ENCODE assay signal across 16 cellular contexts in the genomic region with DNA sequence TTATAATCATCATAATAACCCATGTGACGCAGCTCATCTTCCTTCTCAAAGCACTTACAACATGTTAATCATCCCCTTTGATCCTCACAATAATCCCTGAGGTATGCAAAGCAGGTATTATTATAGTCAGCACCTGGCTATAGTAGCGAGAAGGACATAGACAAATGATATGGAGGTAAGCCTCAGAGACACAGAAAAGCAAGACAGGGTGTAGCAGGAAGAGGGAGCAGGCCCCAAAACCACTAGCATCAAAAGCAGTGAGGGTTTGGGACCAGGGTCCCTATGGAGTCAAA.
A peak's percentile ranks its signal among the peaks of the same experiment; 100 is the strongest.
DNase-seq lines count a peak whose midpoint lies in the region; TF ChIP-seq lines count a peak whose summit lies in the region.
"Had no signal": no experiment of that assay in that cellular context is flagged by ENCODE, and none has a peak within 500 bp of the region (broad histone marks: within the 10 kb centered on the region; RNA-seq: fewer than 3 reads in every experiment).

No MANE protein-coding gene starts in this region.

- in situ Hi-C loops in mammary epithelial cell (cut with MboI; ENCODE audit: low sequenced_read_pairs in 2 of 2): loop anchor here (25.0 kb wide), 2 partner anchors 292 to 667 kb away; no protein-coding TSS in a partner anchor

- H3K9me3 ChIP-seq in breast epithelium: no peaks in the 10 kb centered on the region
- H3K9me3 ChIP-seq in mammary epithelial cell (replicated peaks; ENCODE audit: insufficient read depth, low read length): no peaks in the 10 kb centered on the region
- H3K9me3 ChIP-seq in vagina: no peaks in the 10 kb centered on the region
- no peaks in the 10 kb centered on the region for H3K9me3 ChIP-seq in prostate gland
- H3K9me3 ChIP-seq: SJCRH30 had no signal

- H3K36me3 ChIP-seq in breast epithelium: no peaks in the 10 kb centered on the region
- no peaks in the 10 kb centered on the region for H3K36me3 ChIP-seq in mammary epithelial cell (ENCODE audit: insufficient read depth, low read length)
- H3K36me3 ChIP-seq in vagina: no peaks in the 10 kb centered on the region
- H3K36me3 ChIP-seq in prostate gland: no peaks in the 10 kb centered on the region
- H3K36me3 ChIP-seq: SJCRH30 had no signal

- no peak overlapping the region for H3K4me3 Mint-ChIP-seq in neural crest cell
- H3K4me3 Mint-ChIP-seq: CD14-positive monocyte, IgD-negative memory B cell had no signal

- H3K79me2 ChIP-seq in mammary epithelial cell (ENCODE audit: insufficient read depth, low read length): no peaks in the 10 kb centered on the region

- no peak overlapping the region for H3K4me3 ChIP-seq in breast epithelium
- H3K4me3 ChIP-seq in mammary epithelial cell (replicated peaks in 1 of 3; ENCODE audit: insufficient read depth in 1 of 3, low read depth in 2 of 3, low read length in 3 of 3): no peak overlapping the region
- no peak overlapping the region for H3K4me3 ChIP-seq in epithelial cell of esophagus (ENCODE audit: low read length)
- H3K4me3 ChIP-seq in vagina: no peak overlapping the region
- H3K4me3 ChIP-seq in prostate gland: no peak overlapping the region
- H3K4me3 ChIP-seq: SJCRH30 had no signal

- WGBS in mammary epithelial cell (ENCODE audit: low coverage, missing lambda C conversion rate): 88% methylated on average over 2 of the region's 2 CpGs
- 70% methylated on average over 2 of the region's 2 CpGs for WGBS in prostate gland

- peaks cover 8% of the 10 kb centered on the region for H3K4me1 Mint-ChIP-seq in neural crest cell
- H3K4me1 Mint-ChIP-seq: CD14-positive monocyte, IgD-negative memory B cell had no signal

- H3K9me3 Mint-ChIP-seq in neural crest cell: peaks cover 3% of the 10 kb centered on the region
- H3K9me3 Mint-ChIP-seq: IgD-negative memory B cell had no signal

- H4K20me1 ChIP-seq in mammary epithelial cell (ENCODE audit: insufficient read depth, low read length): no peaks in the 10 kb centered on the region

- TF ChIP-seq POLR2A in breast epithelium (IDR thresholded peaks at IDR 0.05) (no peak), vagina (IDR thresholded peaks at IDR 0.05) (no peak), prostate gland (IDR thresholded peaks at IDR 0.05) (no peak)

- H3K27me3 ChIP-seq in breast epithelium (no peaks in the 10 kb centered on the region), mammary epithelial cell (ENCODE audit: insufficient read depth, low read length) (no peaks in the 10 kb centered on the region), vagina (no peaks in the 10 kb centered on the region), prostate gland (replicated peaks; ENCODE audit: insufficient read depth) (no peaks in the 10 kb centered on the region)
- H3K27me3 ChIP-seq: SJCRH30 had no signal

- H2AFZ ChIP-seq in mammary epithelial cell (ENCODE audit: low read depth, low read length): no peak overlapping the region

- TF ChIP-seq CTCF in breast epithelium (IDR thresholded peaks at IDR 0.05) (no peak), mammary epithelial cell (conservative IDR thresholded peaks at IDR 0.05 in 1 of 2, IDR thresholded peaks at IDR 0.05 in 1 of 2; ENCODE audit: extremely low read depth in 1 of 2, insufficient read depth in 1 of 2, low read depth in 1 of 2, low read length in 2 of 2) (no peak), epithelial cell of esophagus (IDR thresholded peaks at IDR 0.05; ENCODE audit: insufficient read depth, low read depth, low read length, missing control alignments) (no peak), neural crest cell (conservative IDR thresholded peaks at IDR 0.05) (no peak), vagina (IDR thresholded peaks at IDR 0.05) (no peak), prostate gland (IDR thresholded peaks at IDR 0.05) (no peak)

- H3K4me1 ChIP-seq in breast epithelium: peaks cover 0 to 17% of the 10 kb centered on the region in 2 donors
- peaks cover 16% of the 10 kb centered on the region for H3K4me1 ChIP-seq in mammary epithelial cell (ENCODE audit: insufficient read depth, low read length)
- H3K4me1 ChIP-seq in vagina: peaks cover 33% of the 10 kb centered on the region
- peaks cover 12% of the 10 kb centered on the region for H3K4me1 ChIP-seq in prostate gland (replicated peaks)
- H3K4me1 ChIP-seq: SJCRH30 had no signal

- no TSS peak for BruUV-seq in mammary epithelial cell (replicated peaks; lab: Mats Ljungman, UMichigan)

- no peaks in the 10 kb centered on the region for H3K36me3 Mint-ChIP-seq in neural crest cell (ENCODE audit: low read depth)
- H3K36me3 Mint-ChIP-seq: CD14-positive monocyte, IgD-negative memory B cell had no signal

- H3K4me2 ChIP-seq in mammary epithelial cell (ENCODE audit: insufficient read depth, low read depth, low read length): no peak overlapping the region

- dilution Hi-C loops in mammary epithelial cell (cut with HindIII; ENCODE audit: low sequenced_read_pairs): no loop called here

- peak overlapping the region; percentile 23 for H3K27ac Mint-ChIP-seq in neural crest cell (ENCODE audit: unreplicated experiment)
- H3K27ac Mint-ChIP-seq: CD14-positive monocyte, IgD-negative memory B cell had no signal

- CTCF ChIA-PET in mammary epithelial cell (lab: Charles Lee; ENCODE audit: low non-redundant PET): no interaction called here

- no peak overlapping the region for H3K9ac ChIP-seq in mammary epithelial cell (ENCODE audit: insufficient read depth, low read length)

- no peaks in the 10 kb centered on the region for H3K27me3 Mint-ChIP-seq in neural crest cell (ENCODE audit: low read depth)

- intact Hi-C loops in breast epithelium (cut with DNase I; ENCODE audit: low total_unique reads) (no loop called here), mammary epithelial cell (cut with micrococcal nuclease) (no loop called here), vagina (cut with DNase I) (loop anchor here (10.0 kb wide), 2 partner anchors 300 to 490 kb away; no protein-coding TSS in a partner anchor), prostate gland (cut with DNase I) (loop anchor here (10.0 kb wide), 1 partner anchor 490 kb away; no protein-coding TSS in a partner anchor)

- H3K27ac ChIP-seq in breast epithelium (peak overlapping the region; percentile 67 to 73), mammary epithelial cell (ENCODE audit: insufficient read depth, low read depth, low read length) (no peak overlapping the region), vagina (peak overlapping the region; percentile 25), prostate gland (peak overlapping the region in 1 of 2 donors; percentile 58)
- H3K27ac ChIP-seq: SJCRH30 had no signal

- DNase-seq in breast epithelium (ENCODE audit: low spot score in 2 of 2) (no peak), mammary epithelial cell (no peak), epithelial cell of esophagus (ENCODE audit: low read depth) (peak; percentile 16), neural crest cell (ENCODE audit: low read depth, low spot score) (no peak), vagina (ENCODE audit: extremely low spot score in 2 of 2) (no peak), NCI-H2171 (lab: John Stamatoyannopoulos, UW) (no peak), retina (no peak), prostate gland (ENCODE audit: low spot score) (no peak)
- DNase-seq: 8988T, AML-193, MV-4-11, NCI-H1105 treated with DMSO at 0.1 percent for 48 hours, NCI-H2029 treated with DMSO at 0.1 percent for 48 hours, SJCRH30 had no signal

Comparison
In these comparisons a context has a peak if more than half of its experiments do, and no peak if none do; other contexts are left out.
1. intact Hi-C loops: an anchor here in vagina (10.0 kb wide) and prostate gland (10.0 kb wide); none called in breast epithelium and mammary epithelial cell.